In the genomic region with DNA sequence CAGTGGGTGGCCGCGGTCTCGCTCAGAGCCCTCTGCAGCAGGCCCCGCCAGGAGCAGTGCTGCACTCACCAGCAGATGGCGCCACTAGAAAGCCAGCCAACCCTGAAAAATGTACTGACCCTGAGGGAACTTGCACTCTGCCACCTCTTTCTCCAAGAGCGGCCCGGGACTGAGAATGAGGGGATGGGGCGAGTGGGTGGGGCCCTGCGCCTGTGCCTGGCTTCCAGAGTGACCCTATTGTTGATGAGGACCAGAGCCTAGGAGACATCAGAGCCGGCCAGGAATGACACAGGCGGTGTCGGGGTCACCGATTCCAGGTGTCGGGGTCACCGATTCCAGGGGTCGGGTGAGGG, we compare ENCODE assay signal across 9 cellular contexts. TPM values are rescaled to one million over a fixed set of nuclear protein-coding genes. Genes with fewer than 3 reads are reported as not detected.
DNase-seq lines count a peak whose midpoint lies in the region; ATAC-seq and TF ChIP-seq lines count a peak whose summit lies in the region.
"Had no signal": no experiment of that assay in that cellular context is flagged by ENCODE, and none has a peak within 500 bp of the region (broad histone marks: within the 10 kb centered on the region; RNA-seq: fewer than 3 reads in every experiment).

No MANE protein-coding gene starts in this region.

- WGBS in adrenal gland, 4 donors: 13 to 70% (median 30%) methylated on average over 4 to 16 of the region's 16 CpGs

- H3K27ac ChIP-seq in KMS-11 (no peak overlapping the region), adrenal gland (peak overlapping the region in 2 of 5 donors; percentile 62 to 80), right atrium auricular region (peak overlapping the region; percentile 89 to 93)

- peak; percentile 86 for TF ChIP-seq CTCF in GM20000 (IDR thresholded peaks at IDR 0.05; ENCODE audit: extremely low read depth, missing control alignments)
- peak; percentile 72; the same call in 1 of the 2 replicates for TF ChIP-seq CTCF in KMS-11 (conservative IDR thresholded peaks at IDR 0.05; ENCODE audit: low read depth, low read length)
- TF ChIP-seq CTCF in adrenal gland (IDR thresholded peaks at IDR 0.05): peak; percentile 88 to 98 (median 94)
- TF ChIP-seq CTCF in right atrium auricular region (IDR thresholded peaks at IDR 0.05): peak; percentile 88 to 98

- H3K9ac ChIP-seq in KMS-11: no peak overlapping the region

- intact Hi-C loops in adrenal gland (cut with DNase I): loop anchor here (2.0 kb wide), 2 partner anchors 49 to 51 kb away; no protein-coding TSS in a partner anchor

- peak overlapping the region; percentile 47; the same call in 1 of the 2 replicates for H2AFZ ChIP-seq in KMS-11 (ENCODE audit: low read depth)

- H3K9me3 ChIP-seq in adrenal gland (replicated peaks in 1 of 3) (no peaks in the 10 kb centered on the region), right atrium auricular region (no peaks in the 10 kb centered on the region)

- H3K4me3 ChIP-seq in KMS-11 (IDR thresholded peaks at IDR 0.05; ENCODE audit: insufficient read depth, low read depth, low read length) (no peak overlapping the region), adrenal gland (no peak overlapping the region), right atrium auricular region (no peak overlapping the region)

- TF ChIP-seq POLR2A in adrenal gland (IDR thresholded peaks at IDR 0.05): no peak

- H4K20me1 ChIP-seq in KMS-11 (ENCODE audit: insufficient read depth): no peaks in the 10 kb centered on the region

- H3K27me3 ChIP-seq in KMS-11 (ENCODE audit: insufficient read depth, low read depth): no peaks in the 10 kb centered on the region
- H3K27me3 ChIP-seq in adrenal gland: no peaks in the 10 kb centered on the region
- H3K27me3 ChIP-seq in right atrium auricular region: no peaks in the 10 kb centered on the region

- H3K4me1 ChIP-seq in KMS-11 (ENCODE audit: low read depth, poor library complexity, severe bottlenecking): no peaks in the 10 kb centered on the region
- H3K4me1 ChIP-seq in adrenal gland (replicated peaks in 1 of 2): peaks cover 14 to 64% of the 10 kb centered on the region in 2 donors
- H3K4me1 ChIP-seq in right atrium auricular region: peaks cover 0 to 73% of the 10 kb centered on the region in 2 donors

- no peaks in the 10 kb centered on the region for H3K79me2 ChIP-seq in KMS-11 (ENCODE audit: insufficient read depth, low read depth)

- no peaks in the 10 kb centered on the region for H3K36me3 ChIP-seq in KMS-11 (ENCODE audit: insufficient read depth)
- H3K36me3 ChIP-seq in adrenal gland (replicated peaks in 1 of 2): no peaks in the 10 kb centered on the region
- no peaks in the 10 kb centered on the region for H3K36me3 ChIP-seq in right atrium auricular region

- DNase-seq in COR-L47 (lab: John Stamatoyannopoulos, UW): peak; percentile 11
- peak; percentile 91 for DNase-seq in GM20000 (ENCODE audit: low spot score)
- DNase-seq in T-helper 1 cell: peak; percentile 40 to 62 (median 57)
- DNase-seq in adrenal gland: peak; percentile 78 to 93 (median 84)
- peak; percentile 86 for DNase-seq in right atrium auricular region (ENCODE audit: low spot score)
- peak; percentile 87 for DNase-seq in retina

- no peak for ATAC-seq in GM21360 (IDR thresholded peaks at IDR 0.05; ENCODE audit: unreplicated experiment)

- no peak overlapping the region for H3K4me2 ChIP-seq in KMS-11

RNA-seq across cellular contexts. Expression of a gene that starts 2.9 kb away (rescaled TPM):
- total RNA-seq in adrenal gland: 1 to 10 TPM in 7 of 8 donors, not detected in 1; 1.6 to 6.1 (median 2.9) TPM
- 1 to 10 TPM; 1.5 to 9.7 (median 2.8) TPM for polyA plus RNA-seq in adrenal gland
- total RNA-seq in right atrium auricular region: 1 to 10 TPM in 1 of 2 donors, under 1 TPM in 1; 0.83 to 2.9 TPM
- total RNA-seq: T-helper 1 cell treated with Interleukin-12 subunit alpha and Interleukin-12 subunit beta and Interleukin-4 antibody, amounts not matched to agents 30 ng/mL and 1 ng/mL, for 36 hours had no signal

RNA-seq across cellular contexts. Expression of a gene that starts 24.1 kb away (rescaled TPM):
- total RNA-seq in adrenal gland (10 to 100 TPM in 1 of 8 donors, 1 to 10 TPM in 7; 4.7 to 15.9 (median 7.8) TPM), right atrium auricular region (1 to 10 TPM; 4.0 to 5.6 TPM)
- 10 to 100 TPM; 12.3 to 15.4 (median 15.0) TPM for polyA plus RNA-seq in adrenal gland

RNA-seq across cellular contexts. Expression of a gene that starts 36.7 kb away (rescaled TPM):
- total RNA-seq in adrenal gland: 10 to 100 TPM in 6 of 8 donors, 1 to 10 TPM in 2; 7.5 to 17.4 (median 13.0) TPM
- 1 to 10 TPM; 3.9 to 9.0 (median 7.6) TPM for polyA plus RNA-seq in adrenal gland
- total RNA-seq in right atrium auricular region: 10 to 100 TPM in 1 of 2 donors, 1 to 10 TPM in 1; 6.9 to 10.7 TPM

Comparison
In these comparisons a context has a peak if more than half of its experiments do, and no peak if none do; other contexts are left out.
1. DNase-seq: peak in every context shown above with its lines; median percentile 91 in GM20000; 87 in retina; 86 in right atrium auricular region; 84 in adrenal gland; 57 in T-helper 1 cell; 11 in COR-L47.